Comparison of ENCODE assay signal across 9 cellular contexts in the genomic region with DNA sequence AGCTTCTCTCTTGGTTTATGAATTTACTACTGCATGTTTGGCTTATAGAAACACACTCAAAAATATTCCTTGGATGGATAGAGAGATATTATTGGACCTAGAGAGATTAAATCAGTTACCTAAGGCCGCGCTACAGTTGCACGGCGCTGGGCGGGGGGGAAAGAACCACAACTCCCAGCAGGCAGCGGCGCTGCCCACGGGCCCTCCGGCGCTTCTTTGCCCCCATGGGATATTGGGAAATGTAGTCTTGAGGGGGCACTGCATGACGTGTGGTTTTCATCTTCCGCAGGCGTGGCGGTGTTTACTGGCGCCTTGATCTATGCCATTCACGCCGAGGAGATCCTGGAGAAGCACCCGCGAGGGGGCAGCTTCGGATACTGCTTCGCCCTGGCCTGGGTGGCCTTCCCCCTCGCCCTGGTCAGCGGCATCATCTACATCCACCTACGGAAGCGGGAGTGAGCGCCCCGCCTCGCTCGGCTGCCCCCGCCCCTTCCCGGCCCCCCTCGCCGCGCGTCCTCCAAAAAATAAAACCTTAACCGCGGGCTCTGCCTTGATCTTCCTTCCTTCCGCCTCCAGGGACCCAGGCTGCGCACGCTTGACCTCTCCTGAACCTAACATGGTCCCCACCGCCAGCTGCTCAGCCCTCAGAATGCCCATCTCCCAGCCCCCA. TPM values are rescaled to one million over a fixed set of nuclear protein-coding genes. Genes with fewer than 3 reads are reported as not detected.
DNase-seq lines count a peak whose midpoint lies in the region; FAIRE-seq and TF ChIP-seq lines count a peak whose summit lies in the region.
"Had no signal": no experiment of that assay in that cellular context is flagged by ENCODE, and none has a peak within 500 bp of the region (broad histone marks: within the 10 kb centered on the region; RNA-seq: fewer than 3 reads in every experiment).

No MANE protein-coding gene starts in this region.

- no peak for FAIRE-seq in HTR-8/SVneo (lab: Jason Lieb, UNC)

- H3K9me3 Mint-ChIP-seq in HFFc6: no peaks in the 10 kb centered on the region
- no peaks in the 10 kb centered on the region for H3K9me3 Mint-ChIP-seq in activated CD4-positive, alpha-beta T cell treated with anti-CD3 and anti-CD28 coated beads, Interleukin-2, amount 10 ng/mL, durations not matched to agents 7 days and 5 days

- peaks cover 41% of the 10 kb centered on the region for H3K36me3 Mint-ChIP-seq in HFFc6 (ENCODE audit: low read depth)
- peaks cover 74% of the 10 kb centered on the region for H3K36me3 Mint-ChIP-seq in activated CD4-positive, alpha-beta T cell treated with anti-CD3 and anti-CD28 coated beads, Interleukin-2, amount 10 ng/mL, durations not matched to agents 7 days and 5 days (ENCODE audit: low read depth)

- peak overlapping the region; percentile 85 for H3K27ac ChIP-seq in colonic mucosa

- no peaks in the 10 kb centered on the region for H3K9me3 ChIP-seq in colonic mucosa

- peaks cover 2% of the 10 kb centered on the region; the same call in 1 of the 2 replicates for H3K27me3 Mint-ChIP-seq in HFFc6 (ENCODE audit: insufficient read depth)
- no peaks in the 10 kb centered on the region for H3K27me3 Mint-ChIP-seq in activated CD4-positive, alpha-beta T cell treated with anti-CD3 and anti-CD28 coated beads, Interleukin-2, amount 10 ng/mL, durations not matched to agents 7 days and 5 days

- no peaks in the 10 kb centered on the region for H3K36me3 ChIP-seq in colonic mucosa

- CTCF ChIA-PET in activated CD4-positive, alpha-beta T cell treated with anti-CD3 and anti-CD28 coated beads, Interleukin-2, amount 10 ng/mL, durations not matched to agents 7 days and 5 days (lab: Charles Lee): interaction anchor here (0.6 to 1.5 kb wide), 5 partner anchors 16 to 869 kb away, joined by 3 to 6 read pairs (median 3); no protein-coding TSS in a partner anchor

- H3K4me1 ChIP-seq in colonic mucosa: peaks cover 10% of the 10 kb centered on the region

- peaks cover 59% of the 10 kb centered on the region for H3K4me1 Mint-ChIP-seq in HFFc6 (ENCODE audit: low read depth)
- peaks cover 69% of the 10 kb centered on the region for H3K4me1 Mint-ChIP-seq in activated CD4-positive, alpha-beta T cell treated with anti-CD3 and anti-CD28 coated beads, Interleukin-2, amount 10 ng/mL, durations not matched to agents 7 days and 5 days

- intact Hi-C loops in colonic mucosa (cut with DNase I): no loop called here

- TF ChIP-seq CTCF in HFFc6 (IDR thresholded peaks at IDR 0.05) (no peak), colonic mucosa (IDR thresholded peaks at IDR 0.05) (no peak)

- H3K4me3 Mint-ChIP-seq in HFFc6: no peak overlapping the region
- H3K4me3 Mint-ChIP-seq in activated CD4-positive, alpha-beta T cell treated with anti-CD3 and anti-CD28 coated beads, Interleukin-2, amount 10 ng/mL, durations not matched to agents 7 days and 5 days: peak overlapping the region; percentile 81

- H3K9ac ChIP-seq in colonic mucosa (ENCODE audit: low read depth in 2 of 2, low read length in 2 of 2): peak overlapping the region; percentile 72 to 73

- peak overlapping the region; percentile 41 for H3K4me3 ChIP-seq in colonic mucosa

- peak overlapping the region; percentile 63; the same call in 1 of the 2 replicates for H3K27ac Mint-ChIP-seq in HFFc6
- H3K27ac Mint-ChIP-seq in activated CD4-positive, alpha-beta T cell treated with anti-CD3 and anti-CD28 coated beads, Interleukin-2, amount 10 ng/mL, durations not matched to agents 7 days and 5 days: peak overlapping the region; percentile 90

- POLR2A ChIA-PET in activated CD4-positive, alpha-beta T cell treated with anti-CD3 and anti-CD28 coated beads, Interleukin-2, amount 10 ng/mL, durations not matched to agents 7 days and 5 days (lab: Charles Lee): interaction anchor here (1.2 kb wide), 1 partner anchor 75 kb away, joined by 4 read pairs; no protein-coding TSS in a partner anchor

- DNase-seq in CMK (ENCODE audit: low read depth): peak; percentile 87
- DNase-seq in HFFc6: no peak
- peak; percentile 95 for DNase-seq in NCI-H2171 (lab: John Stamatoyannopoulos, UW)
- DNase-seq in activated CD4-positive, alpha-beta T cell treated with anti-CD3 and anti-CD28 coated beads, Interleukin-2, amount 10 ng/mL, durations not matched to agents 7 days and 5 days: peak; percentile 92
- peak; percentile 88 for DNase-seq in colonic mucosa
- DNase-seq in lung microvascular endothelial cell (ENCODE audit: low read depth in 2 of 2): peak; percentile 41 to 91
- peak; percentile 72 for DNase-seq in stimulated activated CD8-positive, alpha-beta memory T cell treated with anti-CD3 and anti-CD28 coated beads, Interleukin-12 subunit alpha, Interleukin-12 subunit beta, amount 100 ng/mL, for 1 hour (ENCODE audit: low read depth)
- DNase-seq in HTR-8/SVneo (ENCODE audit: insufficient read length, low spot score): no peak

- no peaks in the 10 kb centered on the region for H3K27me3 ChIP-seq in colonic mucosa

RNA-seq across cellular contexts. Expression of gene EMP3, which starts 4.8 kb away (rescaled TPM):
- total RNA-seq in HFFc6 (2021; fragmentation: NEBNext Ultra II Directional; extraction: Animal tissue kit (Norgen Biotek cat#: 25700)): 100 to 1,000 TPM; 471 to 574 (median 525) TPM
- 100 to 1,000 TPM; 444 to 544 TPM for total RNA-seq in activated CD4-positive, alpha-beta T cell treated with anti-CD3 and anti-CD28 coated beads, Interleukin-2, amount 10 ng/mL, durations not matched to agents 7 days and 5 days
- 10 to 100 TPM; 11.6 to 29.4 TPM for total RNA-seq in colonic mucosa
- 4.0 and 7.4 TPM in 2 replicates for total RNA-seq in lung microvascular endothelial cell

RNA-seq across cellular contexts. Expression of gene TMEM143, which starts 33.6 kb away (rescaled TPM):
- 1 to 10 TPM; 5.9 to 9.7 (median 7.7) TPM for total RNA-seq in HFFc6 (2021; fragmentation: NEBNext Ultra II Directional; extraction: Animal tissue kit (Norgen Biotek cat#: 25700))
- total RNA-seq in activated CD4-positive, alpha-beta T cell treated with anti-CD3 and anti-CD28 coated beads, Interleukin-2, amount 10 ng/mL, durations not matched to agents 7 days and 5 days: 10 to 100 TPM; 19.0 to 21.7 TPM
- total RNA-seq in colonic mucosa: 10 to 100 TPM in 1 of 2 donors, 1 to 10 TPM in 1; 8.9 to 18.2 TPM
- total RNA-seq in lung microvascular endothelial cell: 2.0 and 2.2 TPM in 2 replicates

RNA-seq across cellular contexts. Expression of gene SYNGR4, which starts 34.0 kb away (rescaled TPM):
- total RNA-seq in HFFc6 (2021; fragmentation: NEBNext Ultra II Directional; extraction: Animal tissue kit (Norgen Biotek cat#: 25700)): not detected
- total RNA-seq in activated CD4-positive, alpha-beta T cell treated with anti-CD3 and anti-CD28 coated beads, Interleukin-2, amount 10 ng/mL, durations not matched to agents 7 days and 5 days: not detected
- not detected for total RNA-seq in colonic mucosa
- not detected in 2 replicates for total RNA-seq in lung microvascular endothelial cell
- total RNA-seq: subcutaneous adipose tissue had no signal

Comparison
In these comparisons a context has a peak if more than half of its experiments do, and no peak if none do; other contexts are left out.
1. DNase-seq: peak in CMK (single experiment), NCI-H2171 (single experiment), activated CD4-positive, alpha-beta T cell treated with anti-CD3 and anti-CD28 coated beads, Interleukin-2, amount 10 ng/mL, durations not matched to agents 7 days and 5 days (single experiment), colonic mucosa (single experiment), lung microvascular endothelial cell (2 of 2) and stimulated activated CD8-positive, alpha-beta memory T cell treated with anti-CD3 and anti-CD28 coated beads, Interleukin-12 subunit alpha, Interleukin-12 subunit beta, amount 100 ng/mL, for 1 hour (single experiment); none in HFFc6 (single experiment) and HTR-8/SVneo (single experiment).
2. RNA of gene EMP3, which starts 4.8 kb away (total RNA-seq): 444 to 544 TPM in activated CD4-positive, alpha-beta T cell treated with anti-CD3 and anti-CD28 coated beads, Interleukin-2, amount 10 ng/mL, durations not matched to agents 7 days and 5 days and 471 to 574 TPM in HFFc6; 11.6 to 29.4 TPM in colonic mucosa and 4.0 to 7.4 TPM in lung microvascular endothelial cell; every median in the first group is over 10 times any median in the second.